ENCODE assay signal across 30 cellular contexts in genomic region chr19:19740755-19741154, GRCh38.
"Had no signal": no experiment of that assay in that cellular context is flagged by ENCODE, and none has a peak within 500 bp of the region (broad histone marks: within the 10 kb centered on the region; RNA-seq: fewer than 3 reads in every experiment).

No MANE protein-coding gene starts in this region.

- ATAC-seq: activated T-helper 17 cell treated with anti-CD3 and anti-CD28 coated beads, Interleukin-2, amount 50 U/mL, for 72 hours; Panc1; T-cell had no signal

- DNase-seq: activated B cell treated with CpG ODN at 0.5 μM for 24 hours; activated CD4-positive, alpha-beta memory T cell treated with anti-CD3 and anti-CD28 coated beads, Interleukin-2, amount 10 ng/mL, durations not matched to agents 7 days and 5 days; activated CD4-positive, alpha-beta T cell treated with anti-CD3 and anti-CD28 coated beads, Interleukin-2, amount 50 U/mL, for 1 hour; activated gamma-delta T cell; activated naive CD4-positive, alpha-beta T cell treated with anti-CD3 and anti-CD28 coated beads for 36 hours; activated T-cell treated with anti-CD3 and anti-CD28 coated beads for 4 hours; activated T-cell treated with anti-CD3 and anti-CD28 coated beads, Interleukin-2, amount 50 U/mL, for 48 hours; brain microvascular endothelial cell; MG63; MV-4-11; NCI-H1092 treated with DMSO at 0.1 percent for 48 hours; NCI-H1417 treated with DMSO at 0.1 percent for 48 hours; NCI-H1694; NCI-H2029; NCI-H2107; NCI-H2171 treated with DMSO at 0.1 percent for 48 hours; NCI-H226; NCI-H526 treated with DMSO at 0.1 percent for 48 hours; NCI-H82; OCI-M1; SHP77; T-cell; T-helper 2 cell; T1000 had no signal

- H3K36me3 ChIP-seq: brain microvascular endothelial cell, cardiac muscle cell, MG63, SJSA1 had no signal

- H3K27ac ChIP-seq: brain microvascular endothelial cell, cardiac muscle cell, RWPE1, SJSA1 had no signal

- H3K27me3 ChIP-seq: brain microvascular endothelial cell, cardiac muscle cell, MG63, SJSA1 had no signal

- H3K9me3 ChIP-seq: MG63 had no signal

- FAIRE-seq: TTC549 had no signal

- H3K4me3 ChIP-seq: cardiac muscle cell, MG63, SJSA1 had no signal

- H3K4me1 ChIP-seq: SJSA1 had no signal
